In genomic region chr16:83400234-83400633, GRCh38 we compare ENCODE assay signal across 2 cellular contexts.
TF ChIP-seq lines count a peak whose summit lies in the region.

No MANE protein-coding gene starts in this region.

TF ChIP-seq in GM23338, 12 proteins besides CTCF, POLR2A, EP300 and RAD21:
- TF ChIP-seq STAT1 (IDR thresholded peaks at IDR 0.05; ENCODE audit: unreplicated experiment) = no peak
- no peak for TF ChIP-seq EZH2phosphoT487 (IDR thresholded peaks at IDR 0.05; ENCODE audit: unreplicated experiment)
- no peak for TF ChIP-seq NANOG (IDR thresholded peaks at IDR 0.05; ENCODE audit: borderline replicate concordance)
- TF ChIP-seq, protein P1, sequence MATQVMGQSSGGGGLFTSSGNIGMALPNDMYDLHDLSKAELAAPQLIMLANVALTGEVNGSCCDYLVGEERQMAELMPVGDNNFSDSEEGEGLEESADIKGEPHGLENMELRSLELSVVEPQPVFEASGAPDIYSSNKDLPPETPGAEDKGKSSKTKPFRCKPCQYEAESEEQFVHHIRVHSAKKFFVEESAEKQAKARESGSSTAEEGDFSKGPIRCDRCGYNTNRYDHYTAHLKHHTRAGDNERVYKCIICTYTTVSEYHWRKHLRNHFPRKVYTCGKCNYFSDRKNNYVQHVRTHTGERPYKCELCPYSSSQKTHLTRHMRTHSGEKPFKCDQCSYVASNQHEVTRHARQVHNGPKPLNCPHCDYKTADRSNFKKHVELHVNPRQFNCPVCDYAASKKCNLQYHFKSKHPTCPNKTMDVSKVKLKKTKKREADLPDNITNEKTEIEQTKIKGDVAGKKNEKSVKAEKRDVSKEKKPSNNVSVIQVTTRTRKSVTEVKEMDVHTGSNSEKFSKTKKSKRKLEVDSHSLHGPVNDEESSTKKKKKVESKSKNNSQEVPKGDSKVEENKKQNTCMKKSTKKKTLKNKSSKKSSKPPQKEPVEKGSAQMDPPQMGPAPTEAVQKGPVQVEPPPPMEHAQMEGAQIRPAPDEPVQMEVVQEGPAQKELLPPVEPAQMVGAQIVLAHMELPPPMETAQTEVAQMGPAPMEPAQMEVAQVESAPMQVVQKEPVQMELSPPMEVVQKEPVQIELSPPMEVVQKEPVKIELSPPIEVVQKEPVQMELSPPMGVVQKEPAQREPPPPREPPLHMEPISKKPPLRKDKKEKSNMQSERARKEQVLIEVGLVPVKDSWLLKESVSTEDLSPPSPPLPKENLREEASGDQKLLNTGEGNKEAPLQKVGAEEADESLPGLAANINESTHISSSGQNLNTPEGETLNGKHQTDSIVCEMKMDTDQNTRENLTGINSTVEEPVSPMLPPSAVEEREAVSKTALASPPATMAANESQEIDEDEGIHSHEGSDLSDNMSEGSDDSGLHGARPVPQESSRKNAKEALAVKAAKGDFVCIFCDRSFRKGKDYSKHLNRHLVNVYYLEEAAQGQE (IDR thresholded peaks at IDR 0.05; ENCODE audit: unreplicated experiment) = no peak
- TF ChIP-seq POLR2AphosphoS5 (IDR thresholded peaks at IDR 0.05; ENCODE audit: low read depth) = no peak
- TF ChIP-seq ZNF114 (CRISPR knock-in tag; IDR thresholded peaks at IDR 0.05) = no peak
- TF ChIP-seq ZNF462 (CRISPR knock-in tag; IDR thresholded peaks at IDR 0.05) = no peak
- TF ChIP-seq EZH2 (IDR thresholded peaks at IDR 0.05; ENCODE audit: low read depth, unreplicated experiment) = no peak
- TF ChIP-seq JUNB (IDR thresholded peaks at IDR 0.05; ENCODE audit: unreplicated experiment) = no peak
- TF ChIP-seq CREB1 (CRISPR knock-in tag; IDR thresholded peaks at IDR 0.05; ENCODE audit: low read depth) = no peak
- TF ChIP-seq, protein P2, sequence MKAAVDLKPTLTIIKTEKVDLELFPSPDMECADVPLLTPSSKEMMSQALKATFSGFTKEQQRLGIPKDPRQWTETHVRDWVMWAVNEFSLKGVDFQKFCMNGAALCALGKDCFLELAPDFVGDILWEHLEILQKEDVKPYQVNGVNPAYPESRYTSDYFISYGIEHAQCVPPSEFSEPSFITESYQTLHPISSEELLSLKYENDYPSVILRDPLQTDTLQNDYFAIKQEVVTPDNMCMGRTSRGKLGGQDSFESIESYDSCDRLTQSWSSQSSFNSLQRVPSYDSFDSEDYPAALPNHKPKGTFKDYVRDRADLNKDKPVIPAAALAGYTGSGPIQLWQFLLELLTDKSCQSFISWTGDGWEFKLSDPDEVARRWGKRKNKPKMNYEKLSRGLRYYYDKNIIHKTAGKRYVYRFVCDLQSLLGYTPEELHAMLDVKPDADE (IDR thresholded peaks at IDR 0.05) = no peak
- TF ChIP-seq ZNF331 (CRISPR knock-in tag; IDR thresholded peaks at IDR 0.05; ENCODE audit: low read depth) = no peak

TF ChIP-seq in H1, 55 proteins besides CTCF, POLR2A, EP300 and RAD21:
- TF ChIP-seq CHD2 (IDR thresholded peaks at IDR 0.05; ENCODE audit: low read length) (no peak), TBP (IDR thresholded peaks at IDR 0.05; ENCODE audit: low read depth, low read length) (peak; percentile 44; the same call in 1 of the 2 replicates), ATF2 (IDR thresholded peaks at IDR 0.05; ENCODE audit: low read length) (no peak), PHF8 (conservative IDR thresholded peaks at IDR 0.05; ENCODE audit: low read depth, low read length) (no peak), SAP30 (IDR thresholded peaks at IDR 0.05; ENCODE audit: insufficient read depth, insufficient replicate concordance, low read length) (no peak)
